ENCODE assay signal across 9 cellular contexts in the genomic region with DNA sequence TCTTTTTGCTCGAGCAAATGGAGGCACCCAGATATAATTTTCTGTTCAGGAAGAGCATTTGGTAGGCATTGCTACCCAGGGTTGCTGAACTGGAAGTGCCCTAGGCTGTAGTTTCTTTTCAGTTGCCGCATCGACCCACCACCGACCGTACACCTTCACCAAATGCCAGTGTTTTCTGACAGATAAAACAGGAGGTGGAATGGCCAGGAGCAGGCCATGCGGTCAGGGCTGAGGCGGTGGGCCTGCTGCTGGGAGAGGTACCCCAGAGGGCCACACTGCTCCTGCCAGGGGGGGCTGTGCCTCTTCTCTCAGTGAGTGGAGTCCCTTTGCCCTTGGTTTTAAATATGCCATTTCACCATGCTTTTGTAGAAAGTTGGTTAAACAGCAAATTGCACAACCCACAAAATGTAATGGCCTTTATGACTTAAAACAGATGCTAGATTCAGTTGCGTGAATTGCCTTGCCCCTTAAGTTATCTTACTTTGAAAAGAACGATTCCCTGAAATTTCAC. TPM values are rescaled to one million over a fixed set of nuclear protein-coding genes. Genes with fewer than 3 reads are reported as not detected.
A peak's percentile ranks its signal among the peaks of the same experiment; 100 is the strongest.
DNase-seq lines count a peak whose midpoint lies in the region; ATAC-seq and TF ChIP-seq lines count a peak whose summit lies in the region.
"Had no signal": no experiment of that assay in that cellular context is flagged by ENCODE, and none has a peak within 500 bp of the region (broad histone marks: within the 10 kb centered on the region; RNA-seq: fewer than 3 reads in every experiment).

No MANE protein-coding gene starts in this region.

- TF ChIP-seq POLR2A in gastrocnemius medialis (IDR thresholded peaks at IDR 0.05) = no peak

- peak overlapping the region; percentile 92 for H3K27ac Mint-ChIP-seq in T-helper 17 cell

- no peak for TF ChIP-seq CTCF in fibroblast of lung (conservative IDR thresholded peaks at IDR 0.05 in 1 of 2, IDR thresholded peaks at IDR 0.05 in 1 of 2; ENCODE audit: low read depth in 1 of 2, low read length in 2 of 2)
- TF ChIP-seq CTCF in gastrocnemius medialis (IDR thresholded peaks at IDR 0.05 in 4 of 5, conservative IDR thresholded peaks at IDR 0.05 in 1 of 5) = no peak
- no peak for TF ChIP-seq CTCF in WERI-Rb-1 (IDR thresholded peaks at IDR 0.05; ENCODE audit: low read depth, low read length)

- no peaks in the 10 kb centered on the region for H4K20me1 ChIP-seq in fibroblast of lung (ENCODE audit: control insufficient read depth, extremely low read depth, insufficient read depth, low read length)

- no peak overlapping the region for H2AK5ac ChIP-seq in neuronal stem cell (ENCODE audit: low read depth, low read length)

- peak overlapping the region; percentile 69 for H3K4me3 ChIP-seq in GM08714 (ENCODE audit: low read length)
- peak overlapping the region; percentile 44 to 76 (median 54) for H3K4me3 ChIP-seq in fibroblast of lung (replicated peaks in 1 of 4; ENCODE audit: control extremely low read depth in 1 of 4, insufficient read depth in 1 of 4, low read depth in 3 of 4, low read length in 4 of 4)
- peak overlapping the region; percentile 48 to 58 (median 52) for H3K4me3 ChIP-seq in gastrocnemius medialis
- H3K4me3 ChIP-seq in WERI-Rb-1 (ENCODE audit: low read depth, low read length) = no peak overlapping the region
- no peak overlapping the region for H3K4me3 ChIP-seq in neuronal stem cell (ENCODE audit: low read length in 2 of 2)

- H2BK5ac ChIP-seq in neuronal stem cell (ENCODE audit: low read length) = no peak overlapping the region

- no CpG with 5 or more reads among the region's 9 CpGs for WGBS in neuronal stem cell (ENCODE audit: extremely low coverage in 2 of 2, insufficient read length in 2 of 2, insufficient replicate concordance in 1 of 2), 2 donors

- ATAC-seq in T-helper 17 cell (peak; percentile 19), gastrocnemius medialis (peak in 1 of 2 donors; percentile 7), GM21515 (IDR thresholded peaks at IDR 0.05; ENCODE audit: unreplicated experiment) (no peak)

- no peak overlapping the region for H3K23ac ChIP-seq in neuronal stem cell (ENCODE audit: low read depth, low read length, poor library complexity)

- H2BK15ac ChIP-seq in neuronal stem cell (ENCODE audit: low read length) = no peak overlapping the region

- peak overlapping the region; percentile 17 for H3K9ac ChIP-seq in fibroblast of lung (ENCODE audit: insufficient read depth, low read length)
- H3K9ac ChIP-seq in neuronal stem cell (ENCODE audit: low read depth, low read length, poor library complexity) = no peak overlapping the region

- H2BK12ac ChIP-seq in neuronal stem cell (ENCODE audit: low read length) = no peak overlapping the region

- H3K18ac ChIP-seq in neuronal stem cell (ENCODE audit: low read length) = no peak overlapping the region

- H3K4me3 Mint-ChIP-seq in T-helper 17 cell = peak overlapping the region; percentile 89
- H3K4me3 Mint-ChIP-seq: neural crest cell had no signal

- DNase-seq in T-helper 17 cell = no peak
- DNase-seq in fibroblast of lung (ENCODE audit: low read depth in 2 of 2) = peak; percentile 35 to 84
- no peak for DNase-seq in gastrocnemius medialis
- DNase-seq in DMS153 treated with DMSO at 0.1 percent for 48 hours (lab: John Stamatoyannopoulos, UW; ENCODE audit: unreplicated experiment) = no peak
- DNase-seq in WERI-Rb-1 = no peak
- DNase-seq in neuronal stem cell (ENCODE audit: low spot score) = no peak

- H3K4me2 ChIP-seq in fibroblast of lung (ENCODE audit: extremely low read depth, insufficient read depth, low read length) = peak overlapping the region; percentile 81
- no peak overlapping the region for H3K4me2 ChIP-seq in neuronal stem cell (ENCODE audit: insufficient read depth, low read length, poor library complexity, severe bottlenecking)

- H3K79me2 ChIP-seq in fibroblast of lung (ENCODE audit: control insufficient read depth, insufficient read depth, low read length) = peaks cover 11% of the 10 kb centered on the region

- intact Hi-C loops in gastrocnemius medialis (cut with DNase I; ENCODE audit: low total_unique reads) = no loop called here

- H3K27me3 Mint-ChIP-seq in T-helper 17 cell = no peaks in the 10 kb centered on the region

- H3K4ac ChIP-seq in neuronal stem cell (ENCODE audit: low read length) = no peak overlapping the region

- no peaks in the 10 kb centered on the region for H3K36me3 Mint-ChIP-seq in T-helper 17 cell (ENCODE audit: low read depth)

- peaks cover 49% of the 10 kb centered on the region for H3K4me1 Mint-ChIP-seq in T-helper 17 cell

- in situ Hi-C loops in gastrocnemius medialis (cut with MboI; ENCODE audit: low sequenced_read_pairs in 4 of 4) = no loop called here

- no peak overlapping the region for H2BK120ac ChIP-seq in neuronal stem cell (ENCODE audit: low read depth, low read length)

- H3K79me1 ChIP-seq in neuronal stem cell (ENCODE audit: low read depth, low read length) = no peaks in the 10 kb centered on the region

- no peaks in the 10 kb centered on the region for H3K27me3 ChIP-seq in fibroblast of lung (ENCODE audit: control insufficient read depth, insufficient read depth, low read length)
- no peaks in the 10 kb centered on the region for H3K27me3 ChIP-seq in gastrocnemius medialis
- no peaks in the 10 kb centered on the region for H3K27me3 ChIP-seq in WERI-Rb-1 (ENCODE audit: insufficient read depth, low read depth, severe bottlenecking)
- H3K27me3 ChIP-seq in neuronal stem cell (ENCODE audit: control insufficient read depth in 3 of 3, insufficient read depth in 3 of 3, low read depth in 1 of 3, low read length in 3 of 3) = no peaks in the 10 kb centered on the region

- H3K4me1 ChIP-seq in fibroblast of lung (ENCODE audit: control insufficient read depth, extremely low read depth, insufficient read depth, low read length) = peaks cover 4% of the 10 kb centered on the region
- H3K4me1 ChIP-seq in gastrocnemius medialis = peaks cover 34 to 44% of the 10 kb centered on the region in 2 donors
- H3K4me1 ChIP-seq in neuronal stem cell (ENCODE audit: control insufficient read depth in 2 of 2, insufficient read depth in 1 of 2, low read depth in 1 of 2, low read length in 2 of 2) = no peaks in the 10 kb centered on the region

- H3K27ac ChIP-seq in fibroblast of lung (ENCODE audit: insufficient read depth, low read length) (peak overlapping the region; percentile 70), gastrocnemius medialis (peak overlapping the region; percentile 74 to 77 (median 74)), WERI-Rb-1 (no peak overlapping the region), neuronal stem cell (replicated peaks; ENCODE audit: low read length) (no peak overlapping the region)

- H2AFZ ChIP-seq in fibroblast of lung (ENCODE audit: low read length) = peak overlapping the region; percentile 52
- no peak overlapping the region for H2AFZ ChIP-seq in neuronal stem cell (ENCODE audit: low read length)

- H4K8ac ChIP-seq in neuronal stem cell (ENCODE audit: low read depth, low read length) = no peak overlapping the region

- H4K91ac ChIP-seq in neuronal stem cell (ENCODE audit: low read depth, low read length, poor library complexity) = no peak overlapping the region

- no peaks in the 10 kb centered on the region for H3K36me3 ChIP-seq in fibroblast of lung (ENCODE audit: control insufficient read depth, insufficient read depth, low read length)
- no peaks in the 10 kb centered on the region for H3K36me3 ChIP-seq in gastrocnemius medialis
- no peaks in the 10 kb centered on the region for H3K36me3 ChIP-seq in WERI-Rb-1
- H3K36me3 ChIP-seq in neuronal stem cell (replicated peaks in 1 of 2; ENCODE audit: control insufficient read depth in 2 of 2, insufficient read depth in 2 of 2, low read length in 2 of 2) = no peaks in the 10 kb centered on the region

- H3K14ac ChIP-seq in neuronal stem cell (ENCODE audit: low read length) = no peak overlapping the region

- H3K9me3 ChIP-seq in T-helper 17 cell (ENCODE audit: control insufficient read depth, low read length, poor library complexity, severe bottlenecking) (no peaks in the 10 kb centered on the region), fibroblast of lung (ENCODE audit: control insufficient read depth, insufficient read depth, low read depth, low read length) (no peaks in the 10 kb centered on the region), gastrocnemius medialis (no peaks in the 10 kb centered on the region), WERI-Rb-1 (ENCODE audit: severe bottlenecking) (no peaks in the 10 kb centered on the region), neuronal stem cell (replicated peaks in 1 of 2; ENCODE audit: control insufficient read depth in 2 of 2, insufficient read depth in 1 of 2, low read depth in 1 of 2, low read length in 2 of 2) (no peaks in the 10 kb centered on the region)

RNA-seq across cellular contexts. Expression of a gene that starts 36.5 kb away (rescaled TPM):
- total RNA-seq in T-helper 17 cell = 10 to 100 TPM; 17.5 to 17.6 TPM
- 3.9 and 4.3 TPM in 2 replicates for total RNA-seq in fibroblast of lung
- 3.1 and 4.3 TPM in 2 replicates for polyA plus RNA-seq in fibroblast of lung
- 5.8 and 9.9 TPM in 2 replicates for polyA plus RNA-seq in fibroblast of lung (2012)
- 8.0 and 9.0 TPM in 2 replicates for polyA minus RNA-seq in fibroblast of lung (ENCODE audit: low replicate concordance)
- 1 to 10 TPM; 5.9 to 7.9 (median 7.6) TPM for total RNA-seq in gastrocnemius medialis
- 1.0 TPM for polyA plus RNA-seq in neuronal stem cell (2013, experiment 1 of 2)
- 0.96 TPM for polyA plus RNA-seq in neuronal stem cell (2013, experiment 2 of 2)

RNA-seq across cellular contexts. Expression of a gene that starts 38.2 kb away (rescaled TPM):
- total RNA-seq in T-helper 17 cell (10 to 100 TPM; 20.8 to 25.1 TPM), fibroblast of lung (5.6 and 6.8 TPM in 2 replicates), gastrocnemius medialis (10 to 100 TPM; 25.7 to 34.0 (median 29.9) TPM)
- polyA plus RNA-seq in fibroblast of lung = 18.1 and 25.1 TPM in 2 replicates
- 13.4 and 15.5 TPM in 2 replicates for polyA plus RNA-seq in fibroblast of lung (2012)
- 48.2 and 53.2 TPM in 2 replicates for polyA minus RNA-seq in fibroblast of lung (ENCODE audit: low replicate concordance)
- 7.2 TPM for polyA plus RNA-seq in neuronal stem cell (2013, experiment 1 of 2)
- 7.1 TPM for polyA plus RNA-seq in neuronal stem cell (2013, experiment 2 of 2)

Comparison
In these comparisons a context has a peak if more than half of its experiments do, and no peak if none do; other contexts are left out.
1. H3K4me3 ChIP-seq: peak in GM08714 (single experiment), fibroblast of lung (4 of 4) and gastrocnemius medialis (4 of 4); none in WERI-Rb-1 (single experiment) and neuronal stem cell (0 of 2).
2. DNase-seq: peak in fibroblast of lung (2 of 2); none in T-helper 17 cell (0 of 3), gastrocnemius medialis (0 of 2), DMS153 treated with DMSO at 0.1 percent for 48 hours (single experiment), WERI-Rb-1 (single experiment) and neuronal stem cell (single experiment).
3. H3K27ac ChIP-seq: peak in fibroblast of lung (single experiment) and gastrocnemius medialis (4 of 4); none in WERI-Rb-1 (single experiment) and neuronal stem cell (single experiment).